In the genomic region with DNA sequence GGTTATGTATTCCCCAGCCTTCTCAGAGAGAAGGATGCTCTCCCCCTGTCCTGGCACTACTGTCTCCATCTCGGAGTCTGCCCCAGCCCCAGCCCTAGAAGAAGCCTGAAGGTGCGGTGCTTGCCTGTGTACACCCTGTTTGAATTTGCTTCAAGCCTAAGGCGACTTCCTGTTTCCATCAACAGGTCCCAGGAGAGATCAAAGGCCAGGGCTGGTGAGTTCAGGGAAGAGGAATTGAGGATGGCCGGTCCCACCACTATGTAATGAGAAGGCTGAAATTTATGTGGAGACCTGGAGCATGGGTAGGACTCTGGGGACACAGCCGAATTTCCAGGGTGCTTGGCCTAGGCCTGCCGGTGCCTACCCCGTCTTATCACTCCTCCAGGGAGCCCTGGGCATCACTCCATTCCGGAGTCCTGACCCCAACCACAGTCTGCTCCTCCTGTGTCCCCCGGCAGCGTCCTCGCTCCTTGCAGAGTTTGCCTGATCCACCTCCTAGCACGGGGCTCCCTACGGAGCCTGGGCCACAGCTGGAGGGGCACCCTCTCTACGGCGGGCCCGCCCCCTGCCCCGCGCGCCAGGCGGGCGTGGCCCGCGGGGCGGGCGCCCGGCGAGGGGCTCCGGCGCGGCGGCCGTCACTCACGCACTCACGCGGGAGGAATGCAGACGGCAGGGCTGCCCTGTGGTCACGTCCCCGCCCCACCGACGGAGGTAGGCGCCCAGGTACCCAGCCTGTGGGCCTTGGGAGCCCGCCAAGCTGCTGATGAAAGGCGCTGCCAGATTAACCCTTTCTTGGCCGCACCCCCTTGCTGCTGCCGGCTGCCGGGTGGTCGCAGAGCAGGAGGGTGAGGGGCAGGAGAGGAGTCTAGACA, we compare ENCODE assay signal across 15 cellular contexts. TPM values are rescaled to one million over a fixed set of nuclear protein-coding genes. Genes with fewer than 3 reads are reported as not detected.
DNase-seq lines count a peak whose midpoint lies in the region; ATAC-seq, FAIRE-seq and TF ChIP-seq lines count a peak whose summit lies in the region.
"Had no signal": no experiment of that assay in that cellular context is flagged by ENCODE, and none has a peak within 500 bp of the region (broad histone marks: within the 10 kb centered on the region; RNA-seq: fewer than 3 reads in every experiment).

No MANE protein-coding gene starts in this region.

- no peak for DNase-seq in left cardiac atrium
- no peak for DNase-seq in right cardiac atrium
- peak; percentile 30 for DNase-seq in RPMI8226
- DNase-seq in urothelium cell line (ENCODE audit: low spot score) = peak; percentile 83
- DNase-seq in ovary = no peak
- no peak for DNase-seq in NCI-H2081 treated with DMSO at 0.1 percent for 48 hours (lab: John Stamatoyannopoulos, UW)
- DNase-seq: activated CD4-positive, alpha-beta T cell treated with anti-CD3 and anti-CD28 coated beads for 4 hours; activated naive CD4-positive, alpha-beta T cell treated with anti-CD3 and anti-CD28 coated beads for 36 hours; C1 segment of cervical spinal cord; NCI-H1417 had no signal

- TF ChIP-seq CTCF in ovary (IDR thresholded peaks at IDR 0.05) = no peak

- peak; percentile 5 for FAIRE-seq in urothelium cell line (lab: Jason Lieb, UNC)
- FAIRE-seq: GM12892 had no signal

- no peaks in the 10 kb centered on the region for H3K36me3 ChIP-seq in ovary

- no peak for TF ChIP-seq EP300 in ovary (IDR thresholded peaks at IDR 0.05)

- H3K4me1 ChIP-seq in right cardiac atrium (ENCODE audit: control insufficient read depth, insufficient read depth, low read length) (no peaks in the 10 kb centered on the region), ovary (ENCODE audit: insufficient read depth) (no peaks in the 10 kb centered on the region)

- H3K4me3 ChIP-seq in right cardiac atrium (ENCODE audit: low read length) (no peak overlapping the region), iPS-18c (ENCODE audit: insufficient read depth, low read depth, low read length) (peak overlapping the region; percentile 47), ovary (no peak overlapping the region)

- 8% methylated on average over 47 of the region's 47 CpGs for WGBS in right cardiac atrium
- 8 to 11% (median 8%) methylated on average over 47 of the region's 47 CpGs for WGBS in ovary, 3 donors

- H3K27ac ChIP-seq in right cardiac atrium (ENCODE audit: low read length) (no peak overlapping the region), ovary (no peak overlapping the region)

- H3K9me3 ChIP-seq in right cardiac atrium (ENCODE audit: control insufficient read depth, low read length) (no peaks in the 10 kb centered on the region), iPS-18c (ENCODE audit: control insufficient read depth, insufficient read depth, low read length) (no peaks in the 10 kb centered on the region), ovary (no peaks in the 10 kb centered on the region)

- intact Hi-C loops in left cardiac atrium (cut with DNase I) = no loop called here
- intact Hi-C loops in right cardiac atrium (cut with DNase I) = no loop called here
- intact Hi-C loops in ovary (cut with DNase I) = no loop called here

- ATAC-seq in left cardiac atrium (peak; percentile 44 to 51), right cardiac atrium (no peak), GM18861 (IDR thresholded peaks at IDR 0.05; ENCODE audit: unreplicated experiment) (no peak)

- H3K27me3 ChIP-seq in right cardiac atrium (ENCODE audit: control insufficient read depth, insufficient read depth) (no peaks in the 10 kb centered on the region), ovary (no peaks in the 10 kb centered on the region)

- no peak for TF ChIP-seq POLR2A in ovary (IDR thresholded peaks at IDR 0.05)

RNA-seq across cellular contexts. Expression of a gene that starts 53.8 kb away (rescaled TPM):
- total RNA-seq in left cardiac atrium (not detected), right cardiac atrium (1 to 10 TPM in 1 of 4 donors, under 1 TPM in 1, not detected in 2; 0.47 to 1.1 TPM), ovary (not detected)
- polyA plus RNA-seq in right cardiac atrium (1.0 TPM), ovary (not detected)
- total RNA-seq: activated naive CD4-positive, alpha-beta T cell treated with anti-CD3 and anti-CD28 coated beads for 36 hours; kidney epithelial cell; RPMI7951 had no signal

Comparison
In these comparisons a context has a peak if more than half of its experiments do, and no peak if none do; other contexts are left out.
1. ATAC-seq: peak in left cardiac atrium (2 of 2); none in right cardiac atrium (0 of 2) and GM18861 (single experiment).
2. DNase-seq: peak in RPMI8226 (single experiment) and urothelium cell line (single experiment); none in left cardiac atrium (single experiment), right cardiac atrium (0 of 3), ovary (0 of 5) and NCI-H2081 treated with DMSO at 0.1 percent for 48 hours (single experiment).